ENCODE assay signal across 33 cellular contexts in genomic region chr2:232196802-232197201, GRCh38.
"Had no signal": no experiment of that assay in that cellular context is flagged by ENCODE, and none has a peak within 500 bp of the region (broad histone marks: within the 10 kb centered on the region; RNA-seq: fewer than 3 reads in every experiment).

No MANE protein-coding gene starts in this region.

- H3K9ac ChIP-seq: neural progenitor cell, parathyroid adenoma had no signal

- ATAC-seq: esophagus mucosa; gastrocnemius medialis; left colon; mucosa of descending colon; naive thymus-derived CD4-positive, alpha-beta T cell; right lobe of liver; stimulated activated effector memory CD8-positive, alpha-beta T cell treated with anti-CD3 and anti-CD28 coated beads, Interleukin-12 subunit alpha, Interleukin-12 subunit beta, amount 100 ng/mL, for 72 hours had no signal

- H3K36me3 ChIP-seq: gastrocnemius medialis, neural progenitor cell had no signal

- H3K36me3 Mint-ChIP-seq: stimulated activated effector memory CD8-positive, alpha-beta T cell treated with anti-CD3 and anti-CD28 coated beads, Interleukin-12 subunit alpha, Interleukin-12 subunit beta, amount 100 ng/mL, for 72 hours had no signal

- H3K79me2 ChIP-seq: parathyroid adenoma had no signal

- FAIRE-seq: colon, islet of Langerhans, urothelium cell line had no signal

- H2AFZ ChIP-seq: neural progenitor cell, parathyroid adenoma had no signal

- H3K4me3 ChIP-seq: dorsolateral prefrontal cortex, gastrocnemius medialis, left ventricle myocardium inferior, lung, mucosa of descending colon, neural progenitor cell, right lobe of liver, smooth muscle cell, testis, tibial artery, upper lobe of left lung had no signal

- H3K4me1 ChIP-seq: gastrocnemius medialis, left ventricle myocardium inferior, right lobe of liver, testis, tibial artery, upper lobe of left lung had no signal

- H3K27ac Mint-ChIP-seq: memory B cell; mesothelial cell of epicardium; naive thymus-derived CD4-positive, alpha-beta T cell; nephron; neural progenitor cell; progenitor cell of endocrine pancreas; stimulated activated effector memory CD8-positive, alpha-beta T cell treated with anti-CD3 and anti-CD28 coated beads, Interleukin-12 subunit alpha, Interleukin-12 subunit beta, amount 100 ng/mL, for 72 hours had no signal

- H3K27me3 ChIP-seq: dorsolateral prefrontal cortex, gastrocnemius medialis, neural progenitor cell, right lobe of liver, testis, tibial artery, upper lobe of left lung had no signal

- H3K9me3 ChIP-seq: gastrocnemius medialis, testis had no signal

- H3K4me1 Mint-ChIP-seq: memory B cell; mesothelial cell of epicardium; nephron; stimulated activated effector memory CD8-positive, alpha-beta T cell treated with anti-CD3 and anti-CD28 coated beads, Interleukin-12 subunit alpha, Interleukin-12 subunit beta, amount 100 ng/mL, for 72 hours had no signal

- DNase-seq: dorsolateral prefrontal cortex; effector CD4-positive, alpha-beta T cell; foreskin fibroblast; gastrocnemius medialis; head of caudate nucleus; kidney glomerular epithelial cell; left colon; left ventricle myocardium inferior; mucosa of descending colon; naive thymus-derived CD4-positive, alpha-beta T cell; right lobe of liver; stimulated activated CD4-positive, alpha-beta T cell treated with anti-CD3 and anti-CD28 coated beads, Interleukin-12 subunit alpha, Interleukin-12 subunit beta, amount 100 ng/mL, for 4 hours; stimulated activated CD4-positive, alpha-beta T cell treated with anti-CD3 and anti-CD28 coated beads, Interleukin-2, amount 100 ng/mL, for 24 hours; stimulated activated CD4-positive, alpha-beta T cell treated with anti-CD3 and anti-CD28 coated beads, Interleukin-4, amount 100 ng/mL, for 24 hours; stimulated activated naive CD4-positive, alpha-beta T cell treated with Interleukin-2 at 50 U/mL for 16 hours; substantia nigra; testis; tibial artery; upper lobe of left lung had no signal

- H3K4me3 Mint-ChIP-seq: memory B cell; mesothelial cell of epicardium; naive thymus-derived CD4-positive, alpha-beta T cell; nephron; neural progenitor cell; stimulated activated effector memory CD8-positive, alpha-beta T cell treated with anti-CD3 and anti-CD28 coated beads, Interleukin-12 subunit alpha, Interleukin-12 subunit beta, amount 100 ng/mL, for 72 hours had no signal

- H3K27me3 Mint-ChIP-seq: memory B cell; naive thymus-derived CD4-positive, alpha-beta T cell; progenitor cell of endocrine pancreas had no signal

- H3K4me2 ChIP-seq: neural progenitor cell, smooth muscle cell had no signal

- H3K27ac ChIP-seq: dorsolateral prefrontal cortex, epithelial cell of prostate, gastrocnemius medialis, left ventricle myocardium inferior, neural progenitor cell, parathyroid adenoma, right lobe of liver, testis, tibial artery, upper lobe of left lung had no signal
